Comparison of ENCODE assay signal across 17 cellular contexts in the genomic region with DNA sequence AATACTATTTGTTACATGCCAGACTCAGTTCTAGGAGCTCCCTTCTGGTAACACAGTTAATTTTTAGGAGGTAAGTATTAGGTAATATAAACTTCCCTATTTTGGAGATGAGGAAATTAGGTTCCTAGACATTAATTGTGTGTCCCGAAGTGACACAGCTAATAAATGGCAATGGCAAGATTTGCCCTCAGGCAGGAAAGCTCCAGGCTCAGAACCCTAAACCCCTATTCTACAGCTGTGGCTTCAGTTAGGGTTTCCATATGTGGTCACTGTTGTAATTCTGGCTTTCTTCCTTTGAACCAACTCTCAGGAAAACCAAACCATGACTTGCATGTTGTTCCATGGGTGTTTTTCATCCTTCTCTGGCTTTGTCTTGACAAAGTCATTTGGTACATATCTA.
"Had no signal": no experiment of that assay in that cellular context is flagged by ENCODE, and none has a peak within 500 bp of the region (broad histone marks: within the 10 kb centered on the region; RNA-seq: fewer than 3 reads in every experiment).

No MANE protein-coding gene starts in this region.

- H3K27me3 ChIP-seq: adrenal gland, ascending aorta, dorsolateral prefrontal cortex, esophagus squamous epithelium, gastroesophageal sphincter, heart left ventricle, pancreas, right atrium auricular region, upper lobe of left lung had no signal

- DNase-seq: activated CD4-positive, alpha-beta T cell treated with anti-CD3 and anti-CD28 coated beads for 1 hour; activated CD4-positive, alpha-beta T cell treated with anti-CD3 and anti-CD28 coated beads, Interleukin-2, amount 50 U/mL, for 1 hour; activated CD8-positive, alpha-beta T cell treated with anti-CD3 and anti-CD28 coated beads, Interleukin-2, amount 10 ng/mL, durations not matched to agents 7 days and 5 days; activated gamma-delta T cell treated with Interleukin-2 at 50 U/mL for 16 hours; activated T-cell treated with anti-CD3 and anti-CD28 coated beads, Interleukin-2, amount 50 U/mL, for 1 hour; adrenal gland; dorsolateral prefrontal cortex; esophagus squamous epithelium; heart left ventricle; pancreas; psoas muscle; stimulated activated CD4-positive, alpha-beta T cell treated with anti-CD3 and anti-CD28 coated beads, Interleukin-4, amount 100 ng/mL, for 4 hours; stimulated activated naive CD8-positive, alpha-beta T cell treated with anti-CD3 and anti-CD28 coated beads, Interleukin-15, Interleukin-2, amounts not matched to agents 100 U/mL and 50 U/mL, for 24 hours; upper lobe of left lung had no signal

- H3K27ac ChIP-seq: adrenal gland, ascending aorta, dorsolateral prefrontal cortex, esophagus squamous epithelium, gastroesophageal sphincter, heart left ventricle, pancreas, psoas muscle, right atrium auricular region, upper lobe of left lung had no signal

- H3K4me3 ChIP-seq: adrenal gland, ascending aorta, dorsolateral prefrontal cortex, esophagus squamous epithelium, gastroesophageal sphincter, heart left ventricle, pancreas, psoas muscle, right atrium auricular region, upper lobe of left lung had no signal

- H3K9me3 ChIP-seq: adrenal gland, ascending aorta, esophagus squamous epithelium, gastroesophageal sphincter, heart left ventricle, pancreas, psoas muscle, right atrium auricular region, upper lobe of left lung had no signal

- H3K4me1 ChIP-seq: ascending aorta, esophagus squamous epithelium, psoas muscle had no signal

- H3K36me3 ChIP-seq: adrenal gland, ascending aorta, esophagus squamous epithelium, gastroesophageal sphincter, heart left ventricle, pancreas, right atrium auricular region, upper lobe of left lung had no signal
